ENCODE assay signal across 8 cellular contexts in the genomic region with DNA sequence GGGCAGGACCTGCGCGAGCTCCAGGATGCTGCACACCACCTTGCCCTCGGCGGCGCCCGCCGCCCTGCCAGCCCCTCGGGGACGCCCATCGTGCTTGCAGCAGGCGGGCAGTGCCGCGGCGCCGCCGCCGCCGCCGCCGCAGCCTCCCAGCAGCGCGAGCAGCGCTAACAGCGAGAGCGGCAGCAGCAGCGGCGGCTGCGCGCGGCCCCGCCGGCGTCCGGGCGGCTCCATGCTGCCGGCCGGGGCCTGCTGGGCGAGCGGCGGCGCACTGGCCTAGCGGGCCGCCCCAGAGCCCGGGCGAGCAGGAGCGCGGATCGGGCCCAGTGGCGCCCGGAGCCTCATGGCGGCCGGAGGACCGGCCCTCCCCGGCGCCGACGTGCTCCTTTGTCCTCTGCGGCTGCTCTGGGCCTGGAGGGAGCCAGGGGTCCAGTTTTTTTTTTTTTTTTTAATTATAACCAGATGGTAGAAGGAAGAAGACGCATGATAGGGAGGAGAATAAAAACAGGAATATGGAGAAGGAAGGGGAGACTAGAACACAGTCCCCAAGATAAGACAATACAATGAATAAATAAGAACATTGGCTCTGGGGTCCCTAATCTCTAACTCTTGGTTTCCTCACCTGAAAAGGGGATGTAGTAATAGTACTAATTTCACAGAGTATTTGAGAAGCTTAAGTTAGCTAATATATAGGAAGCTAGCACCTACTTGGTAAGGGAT. TPM values are rescaled to one million over a fixed set of nuclear protein-coding genes. Genes with fewer than 3 reads are reported as not detected.
A peak's percentile ranks its signal among the peaks of the same experiment; 100 is the strongest.
DNase-seq lines count a peak whose midpoint lies in the region; ATAC-seq and TF ChIP-seq lines count a peak whose summit lies in the region.

No MANE protein-coding gene starts in this region.

- peaks cover 6% of the 10 kb centered on the region; the same call in 1 of the 2 replicates for H3K4me1 ChIP-seq in GM23248 (ENCODE audit: insufficient read depth)
- no peaks in the 10 kb centered on the region for H3K4me1 ChIP-seq in gastroesophageal sphincter

- H3K9me2 ChIP-seq in GM23248 (ENCODE audit: insufficient read depth): no peaks in the 10 kb centered on the region

- no peaks in the 10 kb centered on the region for H3K36me3 Mint-ChIP-seq in progenitor cell of endocrine pancreas (ENCODE audit: insufficient read depth)

- peak overlapping the region; percentile 51 for H3K4me3 Mint-ChIP-seq in progenitor cell of endocrine pancreas (ENCODE audit: low read depth)

- H3K9me3 ChIP-seq in GM23248 (ENCODE audit: low read depth) (no peaks in the 10 kb centered on the region), SK-N-MC (ENCODE audit: low read depth, low read length) (no peaks in the 10 kb centered on the region), gastroesophageal sphincter (no peaks in the 10 kb centered on the region)

- peak overlapping the region; percentile 77 for H3K9ac ChIP-seq in GM23248
- H3K9ac ChIP-seq in SK-N-MC (ENCODE audit: insufficient read length): peak overlapping the region; percentile 59

- H3F3A ChIP-seq in GM23248 (ENCODE audit: insufficient read depth): no peaks in the 10 kb centered on the region

- no peak for TF ChIP-seq EP300 in gastroesophageal sphincter (IDR thresholded peaks at IDR 0.05)

- H3K79me2 ChIP-seq in GM23248 (ENCODE audit: insufficient read depth): no peaks in the 10 kb centered on the region

- H3K27me3 Mint-ChIP-seq in progenitor cell of endocrine pancreas: peaks cover 21% of the 10 kb centered on the region

- H3K27ac ChIP-seq in GM23248: peak overlapping the region; percentile 43; the same call in 1 of the 2 replicates
- H3K27ac ChIP-seq in SK-N-MC: no peak overlapping the region
- peak overlapping the region in 3 of 4 donors; percentile 64 to 78 (median 70) for H3K27ac ChIP-seq in gastroesophageal sphincter

- peak; percentile 65 for DNase-seq in GM23248
- DNase-seq in SK-N-MC (ENCODE audit: low read depth, low spot score): no peak
- no peak for DNase-seq in progenitor cell of endocrine pancreas (ENCODE audit: low spot score, unreplicated experiment)
- no peak for DNase-seq in activated CD8-positive, alpha-beta memory T cell treated with anti-CD3 and anti-CD28 coated beads for 24 hours
- DNase-seq in stimulated activated naive CD4-positive, alpha-beta T cell treated with Interleukin-2 at 50 U/mL for 16 hours (lab: John Stamatoyannopoulos, UW): no peak

- WGBS in GM23248 (ENCODE audit: low coverage in 1 of 2, low lambda C conversion rate in 2 of 2, missing lambda C conversion rate in 2 of 2), 2 experiments: 43 to 58% methylated on average over 29 to 37 of the region's 59 CpGs
- 40 to 50% methylated on average over 1 of the region's 59 CpGs for WGBS in gastroesophageal sphincter (ENCODE audit: low coverage in 1 of 2), 2 donors

- TF ChIP-seq POLR2A in gastroesophageal sphincter (IDR thresholded peaks at IDR 0.05) (no peak), GM18505 (IDR thresholded peaks at IDR 0.05; ENCODE audit: borderline replicate concordance, extremely low read depth, insufficient read depth, insufficient read length) (no peak)

- no peaks in the 10 kb centered on the region for H3K4me1 Mint-ChIP-seq in progenitor cell of endocrine pancreas (ENCODE audit: low read depth)

- no peaks in the 10 kb centered on the region for H3K36me3 ChIP-seq in GM23248 (ENCODE audit: low read depth)
- H3K36me3 ChIP-seq in SK-N-MC (ENCODE audit: insufficient read depth, low read length): no peaks in the 10 kb centered on the region
- no peaks in the 10 kb centered on the region for H3K36me3 ChIP-seq in gastroesophageal sphincter

- 0 out of 2 replicates have a peak overlapping the region, but pooled peaks have one; percentile 46 for H3K4me3 ChIP-seq in GM23248
- H3K4me3 ChIP-seq in SK-N-MC: peak overlapping the region; percentile 55; the same call in 1 of the 2 replicates
- H3K4me3 ChIP-seq in gastroesophageal sphincter: peak overlapping the region in 1 of 2 donors; percentile 46

- in situ Hi-C loops in GM23248 (cut with MboI): no loop called here

- H3K4me2 ChIP-seq in GM23248 (ENCODE audit: unreplicated experiment): peak overlapping the region; percentile 36

- ATAC-seq in gastroesophageal sphincter: peak; percentile 92
- ATAC-seq in GM21737 (IDR thresholded peaks at IDR 0.05; ENCODE audit: unreplicated experiment): no peak
- ATAC-seq in GM18505 (IDR thresholded peaks at IDR 0.05; ENCODE audit: unreplicated experiment): no peak

- H3K9me3 Mint-ChIP-seq in progenitor cell of endocrine pancreas (ENCODE audit: low read depth): no peaks in the 10 kb centered on the region

- no peak overlapping the region for H3K27ac Mint-ChIP-seq in progenitor cell of endocrine pancreas

- no peaks in the 10 kb centered on the region for H4K20me1 ChIP-seq in GM23248 (ENCODE audit: insufficient read depth)

- TF ChIP-seq CTCF in gastroesophageal sphincter (IDR thresholded peaks at IDR 0.05) (no peak), progenitor cell of endocrine pancreas (IDR thresholded peaks at IDR 0.05; ENCODE audit: unreplicated experiment) (no peak)

- no peaks in the 10 kb centered on the region; the same call in 1 of the 2 replicates for H3K27me3 ChIP-seq in GM23248 (replicated peaks; ENCODE audit: insufficient read depth)
- no peaks in the 10 kb centered on the region for H3K27me3 ChIP-seq in gastroesophageal sphincter

- peak overlapping the region; percentile 72 for H2AFZ ChIP-seq in GM23248

RNA-seq across cellular contexts. Expression of a gene that starts 17.1 kb away (rescaled TPM):
- not detected in 2 replicates for total RNA-seq in GM23248 (2014; rRNA removed; shearing (Covaris generic))
- not detected in 2 replicates for polyA plus RNA-seq in GM23248 (2016; fragmentation: Nextera tagmentation; extraction: Ambion mirVana)
- not detected for total RNA-seq in gastroesophageal sphincter
- total RNA-seq in progenitor cell of endocrine pancreas: not detected in 2 replicates
